In the genomic region with DNA sequence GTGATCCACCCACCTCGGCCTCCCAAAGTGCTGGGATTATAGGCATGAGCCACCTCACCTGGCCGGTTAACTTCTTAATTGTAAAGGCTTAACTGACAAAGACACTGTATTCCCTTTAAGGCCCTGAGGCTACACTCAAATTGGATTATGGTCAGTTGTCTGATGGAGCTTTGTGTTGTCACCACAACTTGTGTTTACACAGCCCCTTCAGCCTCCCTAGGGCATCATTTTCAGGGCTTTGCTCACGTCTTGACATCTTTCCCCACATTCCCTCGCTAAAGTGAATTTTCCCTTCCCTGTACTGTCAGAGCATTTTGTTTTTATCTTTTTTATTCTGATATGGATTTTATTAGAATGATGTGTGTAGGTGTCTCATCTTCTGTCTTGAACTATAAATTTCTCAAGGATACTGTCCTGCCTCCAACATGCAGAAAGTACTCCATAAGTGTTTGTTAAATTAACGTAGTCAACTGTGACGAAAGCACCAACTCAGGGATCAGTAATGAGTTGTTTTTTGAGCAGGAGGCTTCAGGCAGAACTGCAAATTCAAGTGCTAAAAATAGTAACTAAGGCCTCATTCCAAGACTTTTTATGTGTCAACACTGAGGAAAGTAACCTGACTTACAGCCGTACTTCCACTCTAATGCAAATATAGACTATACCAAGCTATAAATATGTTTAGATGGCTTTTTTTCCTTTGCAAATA, we compare ENCODE assay signal across 12 cellular contexts.
DNase-seq lines count a peak whose midpoint lies in the region; ATAC-seq and TF ChIP-seq lines count a peak whose summit lies in the region.
"Had no signal": no experiment of that assay in that cellular context is flagged by ENCODE, and none has a peak within 500 bp of the region (broad histone marks: within the 10 kb centered on the region; RNA-seq: fewer than 3 reads in every experiment).

No MANE protein-coding gene starts in this region.

- H3K9me3 Mint-ChIP-seq in mesothelial cell of epicardium = no peaks in the 10 kb centered on the region
- H3K9me3 Mint-ChIP-seq in CD8-positive, alpha-beta memory T cell = peaks cover 0 to 29% (median 3%) of the 10 kb centered on the region in 5 donors
- H3K9me3 Mint-ChIP-seq: activated CD4-positive, alpha-beta memory T cell treated with anti-CD3 and anti-CD28 coated beads, Interleukin-2, amount 10 ng/mL, durations not matched to agents 7 days and 5 days had no signal

- POLR2A ChIA-PET in CD8-positive, alpha-beta memory T cell (lab: Charles Lee) = no interaction called here

- peak overlapping the region; percentile 10 for H3K27ac ChIP-seq in cingulate gyrus (ENCODE audit: low read depth, low read length)
- H3K27ac ChIP-seq in CD8-positive, alpha-beta memory T cell (ENCODE audit: low read depth, low read length) = no peak overlapping the region

- H3K36me3 ChIP-seq in CD8-positive, alpha-beta memory T cell (ENCODE audit: insufficient read depth, low read length) = no peaks in the 10 kb centered on the region
- H3K36me3 ChIP-seq: BE2C had no signal

- intact Hi-C loops in Right ventricle myocardium inferior (cut with DNase I) (no loop called here), cardiac septum (cut with DNase I) (no loop called here)

- no peaks in the 10 kb centered on the region for H3K9me3 ChIP-seq in CD8-positive, alpha-beta memory T cell (ENCODE audit: low read length)
- H3K9me3 ChIP-seq: BE2C had no signal

- peak; percentile 58 for ATAC-seq in Right ventricle myocardium inferior
- ATAC-seq in HG02885 (IDR thresholded peaks at IDR 0.05; ENCODE audit: poor library complexity, unreplicated experiment) = no peak

- H3K27me3 Mint-ChIP-seq in mesothelial cell of epicardium (ENCODE audit: low read depth) = no peaks in the 10 kb centered on the region
- no peaks in the 10 kb centered on the region for H3K27me3 Mint-ChIP-seq in CD8-positive, alpha-beta memory T cell
- H3K27me3 Mint-ChIP-seq: activated CD4-positive, alpha-beta memory T cell treated with anti-CD3 and anti-CD28 coated beads, Interleukin-2, amount 10 ng/mL, durations not matched to agents 7 days and 5 days had no signal

- H3K4me1 ChIP-seq in CD8-positive, alpha-beta memory T cell (ENCODE audit: insufficient read depth, low read length) = no peaks in the 10 kb centered on the region
- H3K4me1 ChIP-seq: BE2C had no signal

- H3K27ac Mint-ChIP-seq in mesothelial cell of epicardium = peak overlapping the region; percentile 77
- H3K27ac Mint-ChIP-seq in CD8-positive, alpha-beta memory T cell = no peak overlapping the region
- H3K27ac Mint-ChIP-seq: activated CD4-positive, alpha-beta memory T cell treated with anti-CD3 and anti-CD28 coated beads, Interleukin-2, amount 10 ng/mL, durations not matched to agents 7 days and 5 days had no signal

- no peak overlapping the region for H3K4me3 ChIP-seq in CD8-positive, alpha-beta memory T cell (ENCODE audit: low read length)

- H3K4me1 Mint-ChIP-seq in mesothelial cell of epicardium = peaks cover 28% of the 10 kb centered on the region
- H3K4me1 Mint-ChIP-seq in CD8-positive, alpha-beta memory T cell = peaks cover 0 to 4% (median 3%) of the 10 kb centered on the region in 3 donors
- H3K4me1 Mint-ChIP-seq: activated CD4-positive, alpha-beta memory T cell treated with anti-CD3 and anti-CD28 coated beads, Interleukin-2, amount 10 ng/mL, durations not matched to agents 7 days and 5 days had no signal

- H3K4me3 Mint-ChIP-seq in mesothelial cell of epicardium = no peak overlapping the region
- no peak overlapping the region for H3K4me3 Mint-ChIP-seq in CD8-positive, alpha-beta memory T cell
- H3K4me3 Mint-ChIP-seq: activated CD4-positive, alpha-beta memory T cell treated with anti-CD3 and anti-CD28 coated beads, Interleukin-2, amount 10 ng/mL, durations not matched to agents 7 days and 5 days had no signal

- H3K36me3 Mint-ChIP-seq in mesothelial cell of epicardium = peaks cover 10% of the 10 kb centered on the region
- peaks cover 2 to 41% (median 3%) of the 10 kb centered on the region in 3 donors for H3K36me3 Mint-ChIP-seq in CD8-positive, alpha-beta memory T cell

- no peak for TF ChIP-seq CTCF in mesothelial cell of epicardium (IDR thresholded peaks at IDR 0.05; ENCODE audit: unreplicated experiment)

- no peaks in the 10 kb centered on the region for H3K27me3 ChIP-seq in CD8-positive, alpha-beta memory T cell (ENCODE audit: insufficient read depth, low read length, poor library complexity, severe bottlenecking)
- H3K27me3 ChIP-seq: BE2C had no signal

- CTCF ChIA-PET in CD8-positive, alpha-beta memory T cell (lab: Charles Lee) = no interaction called here

- DNase-seq in Right ventricle myocardium inferior (ENCODE audit: missing footprints) (no peak), cardiac septum (ENCODE audit: low spot score) (no peak), mesothelial cell of epicardium (ENCODE audit: low spot score in 2 of 2, unreplicated experiment in 2 of 2) (no peak), occipital lobe (lab: John Stamatoyannopoulos, UW) (no peak)
- no peak for DNase-seq in central memory CD4-positive, alpha-beta T cell
- DNase-seq in CD8-positive, alpha-beta memory T cell = no peak
- DNase-seq: activated CD4-positive, alpha-beta memory T cell treated with anti-CD3 and anti-CD28 coated beads, Interleukin-2, amount 10 ng/mL, durations not matched to agents 7 days and 5 days; BE2C; midbrain; stimulated activated CD4-positive, alpha-beta T cell treated with anti-CD3 and anti-CD28 coated beads, Interleukin-4, amount 100 ng/mL, for 24 hours had no signal
